24 cellular contexts compared by ENCODE assay signal in the genomic region with DNA sequence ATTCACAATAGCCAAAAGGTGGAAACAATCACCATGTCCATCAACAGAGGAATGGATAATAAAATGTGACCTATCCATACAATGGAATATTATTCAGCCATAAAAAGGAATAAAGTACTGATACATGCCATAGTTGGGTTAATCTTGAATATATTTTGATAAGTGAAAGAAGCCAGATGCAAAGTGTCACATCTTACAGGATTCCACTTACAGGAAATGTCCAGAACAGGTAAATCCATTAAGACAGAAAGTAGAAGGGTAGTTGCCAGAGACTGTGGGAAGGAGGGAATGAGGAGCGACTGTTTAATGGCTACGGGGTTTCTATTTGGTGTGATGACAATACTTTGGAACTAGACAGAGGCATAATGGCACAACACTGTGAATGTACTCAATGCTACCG.
"Had no signal": no experiment of that assay in that cellular context is flagged by ENCODE, and none has a peak within 500 bp of the region (broad histone marks: within the 10 kb centered on the region; RNA-seq: fewer than 3 reads in every experiment).

No MANE protein-coding gene starts in this region.

- H3K27ac ChIP-seq: stomach, suprapubic skin, testis, thoracic aorta, thyroid gland, tibial artery, tibial nerve, transverse colon, upper lobe of left lung, upper lobe of right lung, uterus, vagina had no signal

- H3K9me3 ChIP-seq: stomach, suprapubic skin, testis, thoracic aorta, thyroid gland, tibial artery, tibial nerve, transverse colon, upper lobe of left lung, upper lobe of right lung, uterus, vagina had no signal

- H3K4me3 ChIP-seq: stomach, suprapubic skin, testis, thoracic aorta, thyroid gland, tibial artery, tibial nerve, transverse colon, upper lobe of left lung, upper lobe of right lung, uterus, vagina had no signal

- H3K4me1 ChIP-seq: stomach, suprapubic skin, testis, thyroid gland, tibial artery, tibial nerve, transverse colon, upper lobe of left lung, upper lobe of right lung, uterus, vagina had no signal

- H3K36me3 ChIP-seq: stomach, suprapubic skin, thoracic aorta, thyroid gland, tibial artery, tibial nerve, transverse colon, upper lobe of left lung, upper lobe of right lung, uterus, vagina had no signal

- DNase-seq: stimulated activated CD4-positive, alpha-beta T cell treated with anti-CD3 and anti-CD28 coated beads, Interleukin-2, amount 100 ng/mL, for 48 hours; stimulated activated CD4-positive, alpha-beta T cell treated with anti-CD3 and anti-CD28 coated beads, Interleukin-4, amount 100 ng/mL, for 1 hour; stimulated activated CD4-positive, alpha-beta T cell treated with anti-CD3 and anti-CD28 coated beads, Interleukin-4, amount 100 ng/mL, for 24 hours; stimulated activated CD4-positive, alpha-beta T cell treated with anti-CD3 and anti-CD28 coated beads, Interleukin-4, amount 100 ng/mL, for 4 hours; stimulated activated CD8-positive, alpha-beta memory T cell treated with anti-CD3 and anti-CD28 coated beads, Interleukin-4, amount 100 ng/mL, for 48 hours; stimulated activated naive B cell treated with anti-CD40 and anti-IgM and Interleukin-4, amounts not matched to agents 10 μg/mL and 1 μg/mL and 100 μg/mL, for 72 hours; stimulated activated naive CD4-positive, alpha-beta T cell; stimulated activated naive CD4-positive, alpha-beta T cell treated with Interleukin-2 at 50 U/mL for 16 hours; stimulated activated naive CD8-positive, alpha-beta T cell treated with anti-CD3 and anti-CD28 coated beads, Interleukin-15, amount 100 ng/mL, for 72 hours; stimulated activated naive CD8-positive, alpha-beta T cell treated with anti-CD3 and anti-CD28 coated beads, Interleukin-15, Interleukin-2, amounts not matched to agents 100 U/mL and 50 U/mL, for 24 hours; stomach; substantia nigra; testis; thyroid gland; tibial artery; transverse colon; trophoblast cell; upper lobe of left lung; upper lobe of right lung; uterus had no signal
